ENCODE assay signal across 11 cellular contexts in genomic region chr3:51568041-51568440, GRCh38. TPM values are rescaled to one million over a fixed set of nuclear protein-coding genes. Genes with fewer than 3 reads are reported as not detected.
DNase-seq lines count a peak whose midpoint lies in the region; ATAC-seq and TF ChIP-seq lines count a peak whose summit lies in the region.
"Had no signal": no experiment of that assay in that cellular context is flagged by ENCODE, and none has a peak within 500 bp of the region (broad histone marks: within the 10 kb centered on the region; RNA-seq: fewer than 3 reads in every experiment).

No MANE protein-coding gene starts in this region.

- H3K27ac ChIP-seq in left ventricle myocardium inferior (replicated peaks) = peak overlapping the region; percentile 44
- H3K27ac ChIP-seq in rectal smooth muscle tissue (ENCODE audit: low read depth, low read length) = peak overlapping the region; percentile 40
- no peak overlapping the region for H3K27ac ChIP-seq in testis

- no peaks in the 10 kb centered on the region for H3K36me3 ChIP-seq in left ventricle myocardium inferior
- no peaks in the 10 kb centered on the region for H3K36me3 ChIP-seq in rectal smooth muscle tissue (ENCODE audit: control insufficient read depth, insufficient read depth, low read length)
- no peaks in the 10 kb centered on the region for H3K36me3 ChIP-seq in testis (ENCODE audit: low read depth, missing control alignments)

- peak; percentile 6 for DNase-seq in DMS53 (lab: John Stamatoyannopoulos, UW)
- DNase-seq in DMS53 treated with DMSO at 0.1 percent for 48 hours (lab: John Stamatoyannopoulos, UW; ENCODE audit: unreplicated experiment) = no peak
- peak; percentile 24 for DNase-seq in NCI-H69 (lab: John Stamatoyannopoulos, UW)
- no peak for DNase-seq in left ventricle myocardium inferior
- no peak for DNase-seq in testis
- no peak for DNase-seq in activated CD8-positive, alpha-beta memory T cell treated with anti-CD3 and anti-CD28 coated beads, Interleukin-2, amount 50 U/mL, for 48 hours
- DNase-seq: activated CD4-positive, alpha-beta memory T cell treated with anti-CD3 and anti-CD28 coated beads, Interleukin-2, amount 10 ng/mL, durations not matched to agents 7 days and 5 days; naive B cell; NCI-H2081 treated with DMSO at 0.1 percent for 48 hours had no signal

- ATAC-seq in GM21825 (IDR thresholded peaks at IDR 0.05; ENCODE audit: unreplicated experiment) = no peak

- H3K27me3 ChIP-seq in left ventricle myocardium inferior (ENCODE audit: low read depth) (no peaks in the 10 kb centered on the region), rectal smooth muscle tissue (ENCODE audit: control insufficient read depth, insufficient read depth, low read length) (no peaks in the 10 kb centered on the region), testis (no peaks in the 10 kb centered on the region)

- peaks cover 30% of the 10 kb centered on the region for H3K4me1 ChIP-seq in left ventricle myocardium inferior
- peaks cover 3% of the 10 kb centered on the region for H3K4me1 ChIP-seq in rectal smooth muscle tissue (ENCODE audit: control insufficient read depth, insufficient read depth, low read length)
- H3K4me1 ChIP-seq in testis = peaks cover 5% of the 10 kb centered on the region

- no peak overlapping the region for H3K9ac ChIP-seq in rectal smooth muscle tissue (ENCODE audit: low read length)

- no peaks in the 10 kb centered on the region for H3K9me3 ChIP-seq in left ventricle myocardium inferior (replicated peaks)
- H3K9me3 ChIP-seq in testis = no peaks in the 10 kb centered on the region

- TF ChIP-seq CTCF in left ventricle myocardium inferior (IDR thresholded peaks at IDR 0.05; ENCODE audit: borderline replicate concordance) (no peak), testis (IDR thresholded peaks at IDR 0.05) (no peak)

- no peak for TF ChIP-seq POLR2A in testis (IDR thresholded peaks at IDR 0.05)

- 76 to 78% methylated on average over 2 of the region's 2 CpGs for WGBS in testis, 2 donors

- intact Hi-C loops in left ventricle myocardium inferior (cut with micrococcal nuclease) = no loop called here
- intact Hi-C loops in testis (cut with DNase I; ENCODE audit: low total_unique reads) = no loop called here

- H3K4me3 ChIP-seq in left ventricle myocardium inferior (no peak overlapping the region), rectal smooth muscle tissue (ENCODE audit: low read length) (no peak overlapping the region), testis (no peak overlapping the region)

RNA-seq across cellular contexts. Expression of gene RAD54L2, which starts 29.5 kb away (rescaled TPM):
- total RNA-seq in left ventricle myocardium inferior (9.8 TPM), testis (10 to 100 TPM; 40.6 to 49.1 TPM)
- polyA plus RNA-seq in testis (ENCODE audit: insufficient read depth, low read depth, low replicate concordance) = 13.3 TPM

Comparison
In these comparisons a context has a peak if more than half of its experiments do, and no peak if none do; other contexts are left out.
1. DNase-seq: peak in DMS53 (single experiment) and NCI-H69 (single experiment); none in DMS53 treated with DMSO at 0.1 percent for 48 hours (single experiment), left ventricle myocardium inferior (single experiment), testis (single experiment) and activated CD8-positive, alpha-beta memory T cell treated with anti-CD3 and anti-CD28 coated beads, Interleukin-2, amount 50 U/mL, for 48 hours (single experiment).
2. H3K27ac ChIP-seq: peak in left ventricle myocardium inferior (single experiment) and rectal smooth muscle tissue (single experiment); none in testis (0 of 2).